Comparison of ENCODE assay signal across 18 cellular contexts in the genomic region with DNA sequence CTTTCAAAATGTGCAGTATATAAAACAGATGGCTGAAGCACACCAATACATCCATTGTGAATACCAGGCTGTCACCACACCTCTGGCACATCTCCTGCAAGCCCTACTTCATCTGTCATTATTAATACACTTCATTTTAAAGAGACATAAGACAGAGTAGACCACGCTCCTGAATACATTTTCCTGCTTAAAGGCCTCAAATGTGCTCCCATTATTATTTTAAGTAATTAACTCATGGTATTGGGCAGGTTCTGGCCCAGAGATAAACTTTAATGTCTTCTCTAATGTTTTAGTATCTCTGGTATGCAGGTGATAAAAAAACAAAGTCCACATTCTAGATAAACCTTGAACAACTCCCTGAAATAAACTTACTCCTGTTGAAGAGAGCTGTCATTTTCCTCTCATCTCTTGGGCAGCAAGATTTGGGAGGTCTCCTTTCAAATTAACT.
DNase-seq lines count a peak whose midpoint lies in the region; ATAC-seq and TF ChIP-seq lines count a peak whose summit lies in the region.
"Had no signal": no experiment of that assay in that cellular context is flagged by ENCODE, and none has a peak within 500 bp of the region (broad histone marks: within the 10 kb centered on the region; RNA-seq: fewer than 3 reads in every experiment).

No MANE protein-coding gene starts in this region.

- DNase-seq in NCI-H2171 treated with DMSO at 0.1 percent for 48 hours (lab: John Stamatoyannopoulos, UW) (peak; percentile 14), NCI-H2171 (lab: John Stamatoyannopoulos, UW) (no peak), DMS114 treated with DMSO at 0.1 percent for 48 hours (lab: John Stamatoyannopoulos, UW; ENCODE audit: unreplicated experiment) (peak; percentile 90), SKM-1 (lab: John Stamatoyannopoulos, UW; ENCODE audit: unreplicated experiment) (no peak), SW 1271 (lab: John Stamatoyannopoulos, UW) (no peak), HCEC 1CT (no peak)
- DNase-seq: 8988T; ACHN; AML-193; C1 segment of cervical spinal cord; Calu3; CD4-positive, alpha-beta memory T cell; COR-L47; DMS153; DND-41; GOT3 had no signal

- ATAC-seq in SK-N-SH treated with all-trans-retinoic acid at 6 μM for 48 hours: peak; percentile 94
- ATAC-seq: A549 had no signal

TF ChIP-seq in SK-N-SH treated with all-trans-retinoic acid at 6 μM for 48 hours, 23 proteins besides CTCF, POLR2A, EP300 and RAD21:
- no peak for TF ChIP-seq ZNF70 (CRISPR knock-in tag; IDR thresholded peaks at IDR 0.05)
- 0 out of 2 replicates have a peak, but pooled peaks have one; percentile 74 for TF ChIP-seq ZNF565 (CRISPR knock-in tag; conservative IDR thresholded peaks at IDR 0.05; ENCODE audit: low read depth)
- TF ChIP-seq, protein P1, sequence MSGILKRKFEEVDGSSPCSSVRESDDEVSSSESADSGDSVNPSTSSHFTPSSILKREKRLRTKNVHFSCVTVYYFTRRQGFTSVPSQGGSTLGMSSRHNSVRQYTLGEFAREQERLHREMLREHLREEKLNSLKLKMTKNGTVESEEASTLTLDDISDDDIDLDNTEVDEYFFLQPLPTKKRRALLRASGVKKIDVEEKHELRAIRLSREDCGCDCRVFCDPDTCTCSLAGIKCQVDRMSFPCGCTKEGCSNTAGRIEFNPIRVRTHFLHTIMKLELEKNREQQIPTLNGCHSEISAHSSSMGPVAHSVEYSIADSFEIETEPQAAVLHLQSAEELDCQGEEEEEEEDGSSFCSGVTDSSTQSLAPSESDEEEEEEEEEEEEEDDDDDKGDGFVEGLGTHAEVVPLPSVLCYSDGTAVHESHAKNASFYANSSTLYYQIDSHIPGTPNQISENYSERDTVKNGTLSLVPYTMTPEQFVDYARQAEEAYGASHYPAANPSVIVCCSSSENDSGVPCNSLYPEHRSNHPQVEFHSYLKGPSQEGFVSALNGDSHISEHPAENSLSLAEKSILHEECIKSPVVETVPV (CRISPR knock-in tag; IDR thresholded peaks at IDR 0.05): peak; percentile 91
- TF ChIP-seq BACH2 (CRISPR knock-in tag; IDR thresholded peaks at IDR 0.05; ENCODE audit: borderline replicate concordance): 0 out of 2 replicates have a peak, but pooled peaks have one; percentile 6
- 0 out of 2 replicates have a peak, but pooled peaks have one; percentile 48 for TF ChIP-seq SNAI2 (CRISPR knock-in tag; IDR thresholded peaks at IDR 0.05)
- TF ChIP-seq, protein P2, sequence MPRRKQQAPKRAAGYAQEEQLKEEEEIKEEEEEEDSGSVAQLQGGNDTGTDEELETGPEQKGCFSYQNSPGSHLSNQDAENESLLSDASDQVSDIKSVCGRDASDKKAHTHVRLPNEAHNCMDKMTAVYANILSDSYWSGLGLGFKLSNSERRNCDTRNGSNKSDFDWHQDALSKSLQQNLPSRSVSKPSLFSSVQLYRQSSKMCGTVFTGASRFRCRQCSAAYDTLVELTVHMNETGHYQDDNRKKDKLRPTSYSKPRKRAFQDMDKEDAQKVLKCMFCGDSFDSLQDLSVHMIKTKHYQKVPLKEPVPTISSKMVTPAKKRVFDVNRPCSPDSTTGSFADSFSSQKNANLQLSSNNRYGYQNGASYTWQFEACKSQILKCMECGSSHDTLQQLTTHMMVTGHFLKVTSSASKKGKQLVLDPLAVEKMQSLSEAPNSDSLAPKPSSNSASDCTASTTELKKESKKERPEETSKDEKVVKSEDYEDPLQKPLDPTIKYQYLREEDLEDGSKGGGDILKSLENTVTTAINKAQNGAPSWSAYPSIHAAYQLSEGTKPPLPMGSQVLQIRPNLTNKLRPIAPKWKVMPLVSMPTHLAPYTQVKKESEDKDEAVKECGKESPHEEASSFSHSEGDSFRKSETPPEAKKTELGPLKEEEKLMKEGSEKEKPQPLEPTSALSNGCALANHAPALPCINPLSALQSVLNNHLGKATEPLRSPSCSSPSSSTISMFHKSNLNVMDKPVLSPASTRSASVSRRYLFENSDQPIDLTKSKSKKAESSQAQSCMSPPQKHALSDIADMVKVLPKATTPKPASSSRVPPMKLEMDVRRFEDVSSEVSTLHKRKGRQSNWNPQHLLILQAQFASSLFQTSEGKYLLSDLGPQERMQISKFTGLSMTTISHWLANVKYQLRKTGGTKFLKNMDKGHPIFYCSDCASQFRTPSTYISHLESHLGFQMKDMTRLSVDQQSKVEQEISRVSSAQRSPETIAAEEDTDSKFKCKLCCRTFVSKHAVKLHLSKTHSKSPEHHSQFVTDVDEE (CRISPR knock-in tag; IDR thresholded peaks at IDR 0.05): peak; percentile 87; the same call in 1 of the 2 replicates
- peak; percentile 36; the same call in 1 of the 2 replicates for TF ChIP-seq ESRRG (CRISPR knock-in tag; IDR thresholded peaks at IDR 0.05)
- TF ChIP-seq, protein P3, sequence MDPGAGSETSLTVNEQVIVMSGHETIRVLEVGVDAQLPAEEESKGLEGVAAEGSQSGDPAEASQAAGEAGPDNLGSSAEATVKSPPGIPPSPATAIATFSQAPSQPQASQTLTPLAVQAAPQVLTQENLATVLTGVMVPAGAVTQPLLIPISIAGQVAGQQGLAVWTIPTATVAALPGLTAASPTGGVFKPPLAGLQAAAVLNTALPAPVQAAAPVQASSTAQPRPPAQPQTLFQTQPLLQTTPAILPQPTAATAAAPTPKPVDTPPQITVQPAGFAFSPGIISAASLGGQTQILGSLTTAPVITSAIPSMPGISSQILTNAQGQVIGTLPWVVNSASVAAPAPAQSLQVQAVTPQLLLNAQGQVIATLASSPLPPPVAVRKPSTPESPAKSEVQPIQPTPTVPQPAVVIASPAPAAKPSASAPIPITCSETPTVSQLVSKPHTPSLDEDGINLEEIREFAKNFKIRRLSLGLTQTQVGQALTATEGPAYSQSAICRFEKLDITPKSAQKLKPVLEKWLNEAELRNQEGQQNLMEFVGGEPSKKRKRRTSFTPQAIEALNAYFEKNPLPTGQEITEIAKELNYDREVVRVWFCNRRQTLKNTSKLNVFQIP (CRISPR knock-in tag; IDR thresholded peaks at IDR 0.05; ENCODE audit: borderline replicate concordance, low read depth): no peak; the same call in 1 of the 2 replicates
- TF ChIP-seq ZNF8 (CRISPR knock-in tag; IDR thresholded peaks at IDR 0.05): no peak
- TF ChIP-seq ISL1 (CRISPR knock-in tag; IDR thresholded peaks at IDR 0.05): peak; percentile 97
- peak; percentile 60; the same call in 1 of the 2 replicates for TF ChIP-seq CSDC2 (CRISPR knock-in tag; IDR thresholded peaks at IDR 0.05)
- TF ChIP-seq, protein P4, sequence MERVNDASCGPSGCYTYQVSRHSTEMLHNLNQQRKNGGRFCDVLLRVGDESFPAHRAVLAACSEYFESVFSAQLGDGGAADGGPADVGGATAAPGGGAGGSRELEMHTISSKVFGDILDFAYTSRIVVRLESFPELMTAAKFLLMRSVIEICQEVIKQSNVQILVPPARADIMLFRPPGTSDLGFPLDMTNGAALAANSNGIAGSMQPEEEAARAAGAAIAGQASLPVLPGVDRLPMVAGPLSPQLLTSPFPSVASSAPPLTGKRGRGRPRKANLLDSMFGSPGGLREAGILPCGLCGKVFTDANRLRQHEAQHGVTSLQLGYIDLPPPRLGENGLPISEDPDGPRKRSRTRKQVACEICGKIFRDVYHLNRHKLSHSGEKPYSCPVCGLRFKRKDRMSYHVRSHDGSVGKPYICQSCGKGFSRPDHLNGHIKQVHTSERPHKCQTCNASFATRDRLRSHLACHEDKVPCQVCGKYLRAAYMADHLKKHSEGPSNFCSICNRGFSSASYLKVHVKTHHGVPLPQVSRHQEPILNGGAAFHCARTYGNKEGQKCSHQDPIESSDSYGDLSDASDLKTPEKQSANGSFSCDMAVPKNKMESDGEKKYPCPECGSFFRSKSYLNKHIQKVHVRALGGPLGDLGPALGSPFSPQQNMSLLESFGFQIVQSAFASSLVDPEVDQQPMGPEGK (CRISPR knock-in tag; IDR thresholded peaks at IDR 0.05; ENCODE audit: borderline replicate concordance): 0 out of 2 replicates have a peak, but pooled peaks have one; percentile 70
- TF ChIP-seq OSR1 (CRISPR knock-in tag; IDR thresholded peaks at IDR 0.05): no peak
- no peak for TF ChIP-seq PPARA (CRISPR knock-in tag; IDR thresholded peaks at IDR 0.05; ENCODE audit: borderline replicate concordance)
- no peak for TF ChIP-seq ZC3H10 (CRISPR knock-in tag; IDR thresholded peaks at IDR 0.05)
- TF ChIP-seq GLIS3 (CRISPR knock-in tag; IDR thresholded peaks at IDR 0.05): no peak; the same call in 1 of the 2 replicates
- peak; percentile 85 for TF ChIP-seq TOX (CRISPR knock-in tag; IDR thresholded peaks at IDR 0.05; ENCODE audit: borderline replicate concordance)
- TF ChIP-seq TCF4 (CRISPR knock-in tag; IDR thresholded peaks at IDR 0.05; ENCODE audit: borderline replicate concordance): peak; percentile 89
- TF ChIP-seq, protein P5, sequence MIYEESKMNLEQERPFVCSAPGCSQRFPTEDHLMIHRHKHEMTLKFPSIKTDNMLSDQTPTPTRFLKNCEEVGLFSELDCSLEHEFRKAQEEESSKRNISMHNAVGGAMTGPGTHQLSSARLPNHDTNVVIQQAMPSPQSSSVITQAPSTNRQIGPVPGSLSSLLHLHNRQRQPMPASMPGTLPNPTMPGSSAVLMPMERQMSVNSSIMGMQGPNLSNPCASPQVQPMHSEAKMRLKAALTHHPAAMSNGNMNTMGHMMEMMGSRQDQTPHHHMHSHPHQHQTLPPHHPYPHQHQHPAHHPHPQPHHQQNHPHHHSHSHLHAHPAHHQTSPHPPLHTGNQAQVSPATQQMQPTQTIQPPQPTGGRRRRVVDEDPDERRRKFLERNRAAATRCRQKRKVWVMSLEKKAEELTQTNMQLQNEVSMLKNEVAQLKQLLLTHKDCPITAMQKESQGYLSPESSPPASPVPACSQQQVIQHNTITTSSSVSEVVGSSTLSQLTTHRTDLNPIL (CRISPR knock-in tag; IDR thresholded peaks at IDR 0.05; ENCODE audit: low read depth): peak; percentile 86

Comparison
In these comparisons a context has a peak if more than half of its experiments do, and no peak if none do; other contexts are left out.
1. DNase-seq: peak in NCI-H2171 treated with DMSO at 0.1 percent for 48 hours (single experiment) and DMS114 treated with DMSO at 0.1 percent for 48 hours (single experiment); none in NCI-H2171 (single experiment), SKM-1 (single experiment), SW 1271 (0 of 2) and HCEC 1CT (single experiment).